ENCODE assay signal across 10 cellular contexts in the genomic region with DNA sequence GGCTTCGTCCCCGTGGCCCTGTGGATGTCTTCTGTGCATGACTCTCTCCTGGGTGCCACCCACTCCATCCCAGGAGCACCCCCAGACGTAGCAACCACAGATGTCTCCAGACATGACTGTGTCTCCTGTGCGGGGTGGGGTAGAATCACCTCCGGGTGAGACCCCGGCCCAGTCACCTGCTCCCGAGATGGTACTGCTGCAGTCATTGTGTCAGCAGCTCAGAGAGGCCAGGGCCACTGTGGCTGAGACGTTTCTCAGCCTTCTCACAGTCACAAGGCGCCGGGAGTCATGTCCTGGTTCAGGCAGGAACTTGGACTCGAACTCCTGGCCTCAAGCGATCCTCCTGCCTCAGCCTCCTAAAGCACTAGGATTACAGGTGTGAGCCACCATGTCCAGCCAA. TPM values are rescaled to one million over a fixed set of nuclear protein-coding genes. Genes with fewer than 3 reads are reported as not detected.
"Had no signal": no experiment of that assay in that cellular context is flagged by ENCODE, and none has a peak within 500 bp of the region (broad histone marks: within the 10 kb centered on the region; RNA-seq: fewer than 3 reads in every experiment).

No MANE protein-coding gene starts in this region.

- H3K9me3 ChIP-seq: HAP-1 had no signal

- H3K4me3 ChIP-seq: GM23248, HAP-1 had no signal

- H3K4me3 Mint-ChIP-seq: HFFc6, IgD-negative memory B cell had no signal

- H3K4me1 Mint-ChIP-seq: IgD-negative memory B cell had no signal

- H3K36me3 Mint-ChIP-seq: IgD-negative memory B cell had no signal

- DNase-seq: GM23248, GOT3, H7, HFFc6, KBM-7 had no signal

- H3K27me3 Mint-ChIP-seq: IgD-negative memory B cell had no signal

- H3K27ac Mint-ChIP-seq: HFFc6, IgD-negative memory B cell had no signal

- FAIRE-seq: HTR-8/SVneo had no signal

- H3K9me3 Mint-ChIP-seq: HFFc6, IgD-negative memory B cell had no signal

- H3K4me1 ChIP-seq: HAP-1 had no signal

RNA-seq across cellular contexts. Expression of a gene that starts 23.8 kb away (rescaled TPM):
- total RNA-seq: GM23248, H4, H7, HFFc6, HT-29 had no signal
